In the genomic region with DNA sequence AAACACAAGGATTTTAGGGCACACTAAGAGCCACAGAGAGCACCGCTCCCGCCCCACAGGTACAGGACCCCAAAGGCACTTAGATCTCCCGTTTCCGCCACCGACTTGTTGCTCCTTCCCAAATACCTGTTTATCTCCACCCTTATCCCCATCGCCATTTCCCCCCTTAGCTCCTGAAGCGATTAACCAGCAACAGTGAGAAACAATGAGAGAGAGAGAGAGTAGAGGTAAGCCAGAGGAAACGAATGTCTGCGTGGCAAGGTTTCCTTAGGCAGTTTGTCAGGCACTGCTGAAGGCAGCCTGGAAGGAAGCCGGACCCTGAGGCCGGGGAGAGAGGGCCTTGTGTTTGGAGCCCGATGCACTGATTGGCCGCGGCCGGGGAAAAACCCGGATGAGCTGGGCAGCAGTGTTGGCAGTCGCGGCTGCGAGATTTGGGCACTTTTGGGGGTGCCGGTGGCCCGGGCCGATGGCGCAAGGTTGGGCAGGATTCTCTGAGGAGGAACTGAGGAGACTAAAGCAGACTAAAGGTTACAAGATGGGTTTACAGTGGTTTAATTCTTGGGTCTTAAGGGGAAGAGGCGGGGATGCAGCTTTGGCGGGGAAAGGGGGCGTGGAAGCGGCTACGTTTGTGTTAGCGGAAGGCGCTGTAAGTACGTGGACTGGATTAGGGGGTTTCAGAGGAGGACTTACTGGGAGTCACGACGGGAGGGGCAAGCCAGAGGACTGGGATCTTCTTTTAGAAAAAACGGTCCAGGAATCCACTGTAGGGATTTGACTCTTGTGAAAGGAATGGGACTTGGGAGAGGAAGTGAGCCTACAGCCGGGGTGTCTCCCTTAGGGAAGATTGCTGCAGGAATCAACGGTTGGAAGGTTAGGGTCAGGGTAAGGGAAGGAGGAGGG, we compare ENCODE assay signal across 8 cellular contexts. TPM values are rescaled to one million over a fixed set of nuclear protein-coding genes. Genes with fewer than 3 reads are reported as not detected.
A peak's percentile ranks its signal among the peaks of the same experiment; 100 is the strongest.
DNase-seq lines count a peak whose midpoint lies in the region.

A gene with protein sequence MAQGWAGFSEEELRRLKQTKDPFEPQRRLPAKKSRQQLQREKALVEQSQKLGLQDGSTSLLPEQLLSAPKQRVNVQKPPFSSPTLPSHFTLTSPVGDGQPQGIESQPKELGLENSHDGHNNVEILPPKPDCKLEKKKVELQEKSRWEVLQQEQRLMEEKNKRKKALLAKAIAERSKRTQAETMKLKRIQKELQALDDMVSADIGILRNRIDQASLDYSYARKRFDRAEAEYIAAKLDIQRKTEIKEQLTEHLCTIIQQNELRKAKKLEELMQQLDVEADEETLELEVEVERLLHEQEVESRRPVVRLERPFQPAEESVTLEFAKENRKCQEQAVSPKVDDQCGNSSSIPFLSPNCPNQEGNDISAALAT (plus strand): TSS at position 409 of the 900 bp plus-strand sequence. CDS start 58 bp downstream, at position 467.

- H3K4me3 ChIP-seq in H7 (ENCODE audit: insufficient read depth, low read depth, low read length) (peak within 1 kb of the TSS; percentile 70), neuron (ENCODE audit: low read length) (peak within 1 kb of the TSS; percentile 66)

- H3K36me3 ChIP-seq in ES-I3 (ENCODE audit: insufficient read depth, low read length) (no peaks in the 10 kb centered on the region), H7 (replicated peaks; ENCODE audit: control insufficient read depth, insufficient read depth, low read length) (no peaks in the 10 kb centered on the region; the same call in 1 of the 2 replicates), neuron (ENCODE audit: insufficient read depth, low read length) (peaks cover 3% of the 10 kb centered on the region)

- no peaks in the 10 kb centered on the region for H3K27me3 ChIP-seq in H7 (ENCODE audit: control insufficient read depth, insufficient read depth, low read length)
- H3K27me3 ChIP-seq in neuron (ENCODE audit: insufficient read depth, low read length): no peaks in the 10 kb centered on the region

- H3K4me1 ChIP-seq in ES-I3 (ENCODE audit: insufficient read depth, low read length): no peaks in the 10 kb centered on the region
- H3K4me1 ChIP-seq in neuron (ENCODE audit: insufficient read depth, low read length): peaks cover 10% of the 10 kb centered on the region

- H3K9ac ChIP-seq in ES-I3 (ENCODE audit: low read depth, low read length): peak within 1 kb of the TSS; percentile 71

- H3K9me3 ChIP-seq in ES-I3 (ENCODE audit: control insufficient read depth, insufficient read depth, low read length) (no peaks in the 10 kb centered on the region), neuron (ENCODE audit: low read length) (no peaks in the 10 kb centered on the region)

- DNase-seq in H7 (peak; percentile 86), M059J (ENCODE audit: low read depth) (peak; percentile 93), SHP77 treated with DMSO at 0.1 percent for 48 hours (lab: John Stamatoyannopoulos, UW) (peak; percentile 83), activated gamma-delta T cell (lab: John Stamatoyannopoulos, UW) (peak; percentile 72), foreskin melanocyte (peak; percentile 88), stromal cell of bone marrow (ENCODE audit: low read depth) (peak; percentile 91)

- peak within 1 kb of the TSS; percentile 84 for H2AFZ ChIP-seq in neuron (ENCODE audit: low read depth, low read length)

RNA-seq across cellular contexts. Expression of the gene that starts here (rescaled TPM):
- total RNA-seq in H7 (2014; rRNA removed; shearing (Covaris generic)): 11.6 and 16.6 TPM in 2 replicates
- total RNA-seq in M059J (2014; rRNA removed; shearing (Covaris generic)): 12.7 and 13.8 TPM in 2 replicates

Comparison
In these comparisons a context has a peak if more than half of its experiments do, and no peak if none do; other contexts are left out.
1. Peak in every context shown above with its lines: DNase-seq and H3K4me3 ChIP-seq.